Comparison of ENCODE assay signal across 21 cellular contexts in the genomic region with DNA sequence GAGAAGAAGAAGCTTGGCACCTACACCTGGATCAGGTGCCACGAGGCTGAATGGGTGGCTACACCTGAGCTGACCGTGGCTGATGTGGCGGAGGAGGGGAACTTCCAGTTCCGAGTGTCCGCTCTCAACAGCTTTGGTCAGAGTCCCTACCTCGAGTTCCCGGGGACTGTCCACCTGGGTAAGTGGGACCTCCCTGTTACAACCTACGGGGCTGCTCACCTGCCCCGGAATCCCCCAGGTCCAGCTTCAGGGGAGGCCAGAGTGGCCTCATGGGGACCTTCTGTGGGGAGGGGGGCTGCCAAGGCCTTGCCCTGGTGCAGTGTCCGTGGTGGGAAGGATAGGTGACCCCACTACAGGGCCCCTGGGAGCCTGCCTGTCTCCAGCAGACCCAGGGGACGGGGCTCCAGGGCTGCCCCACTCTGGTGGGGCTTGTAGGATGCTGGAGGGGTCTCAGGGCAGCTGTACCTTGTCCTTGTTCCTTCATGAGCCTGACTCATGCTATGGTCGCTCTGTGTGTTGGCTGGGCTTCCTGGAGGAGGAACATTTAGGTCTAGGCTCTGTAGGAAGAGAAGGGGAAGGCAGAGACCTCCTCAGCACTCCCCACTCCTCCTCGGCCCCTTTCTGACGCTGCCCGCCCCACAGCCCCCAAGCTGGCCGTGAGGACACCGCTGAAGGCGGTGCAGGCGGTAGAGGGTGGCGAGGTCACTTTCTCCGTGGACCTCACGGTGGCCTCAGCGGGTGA. TPM values are rescaled to one million over a fixed set of nuclear protein-coding genes. Genes with fewer than 3 reads are reported as not detected.
A peak's percentile ranks its signal among the peaks of the same experiment; 100 is the strongest.
DNase-seq lines count a peak whose midpoint lies in the region; ATAC-seq, FAIRE-seq and TF ChIP-seq lines count a peak whose summit lies in the region.
"Had no signal": no experiment of that assay in that cellular context is flagged by ENCODE, and none has a peak within 500 bp of the region (broad histone marks: within the 10 kb centered on the region; RNA-seq: fewer than 3 reads in every experiment).

No MANE protein-coding gene starts in this region.

- peaks cover 6% of the 10 kb centered on the region for H3K4me1 Mint-ChIP-seq in activated CD8-positive, alpha-beta T cell treated with anti-CD3 and anti-CD28 coated beads, Interleukin-2, amount 10 ng/mL, durations not matched to agents 7 days and 5 days (ENCODE audit: low read depth)
- peaks cover 4 to 14% (median 8%) of the 10 kb centered on the region in 7 donors for H3K4me1 Mint-ChIP-seq in naive thymus-derived CD4-positive, alpha-beta T cell

- H3K36me3 ChIP-seq in right atrium auricular region (peaks cover 54% of the 10 kb centered on the region), small intestine (ENCODE audit: control insufficient read depth in 2 of 2, insufficient read depth in 2 of 2, low read length in 2 of 2) (no peaks in the 10 kb centered on the region)
- H3K36me3 ChIP-seq in naive thymus-derived CD4-positive, alpha-beta T cell (ENCODE audit: control insufficient read depth in 2 of 3, insufficient read depth in 3 of 3, low read length in 3 of 3): peaks cover 0 to 51% (median 6%) of the 10 kb centered on the region in 3 experiments
- H3K36me3 ChIP-seq: adrenal gland, sigmoid colon had no signal

- WGBS in small intestine, 3 donors: 87 to 91% (median 89%) methylated on average over 21 to 23 of the region's 23 CpGs

- H3K27ac Mint-ChIP-seq in activated CD8-positive, alpha-beta T cell treated with anti-CD3 and anti-CD28 coated beads, Interleukin-2, amount 10 ng/mL, durations not matched to agents 7 days and 5 days: no peak overlapping the region
- peak overlapping the region in 1 of 9 donors; percentile 32 for H3K27ac Mint-ChIP-seq in naive thymus-derived CD4-positive, alpha-beta T cell
- H3K27ac Mint-ChIP-seq: activated T-cell treated with anti-CD3 and anti-CD28 coated beads, Interleukin-2, amount 50 U/mL, for 72 hours had no signal

- no peaks in the 10 kb centered on the region for H3K9me3 Mint-ChIP-seq in activated CD8-positive, alpha-beta T cell treated with anti-CD3 and anti-CD28 coated beads, Interleukin-2, amount 10 ng/mL, durations not matched to agents 7 days and 5 days (ENCODE audit: insufficient read depth)
- H3K9me3 Mint-ChIP-seq in naive thymus-derived CD4-positive, alpha-beta T cell: no peaks in the 10 kb centered on the region
- H3K9me3 Mint-ChIP-seq: activated T-cell treated with anti-CD3 and anti-CD28 coated beads, Interleukin-2, amount 50 U/mL, for 72 hours had no signal

- no peaks in the 10 kb centered on the region for H3K27me3 ChIP-seq in right atrium auricular region
- no peaks in the 10 kb centered on the region for H3K27me3 ChIP-seq in naive thymus-derived CD4-positive, alpha-beta T cell (ENCODE audit: control insufficient read depth in 2 of 2, insufficient read depth in 2 of 2, low read length in 2 of 2)
- no peaks in the 10 kb centered on the region for H3K27me3 ChIP-seq in small intestine (ENCODE audit: control insufficient read depth in 2 of 2, insufficient read depth in 2 of 2, low read length in 2 of 2)
- H3K27me3 ChIP-seq: cardiac muscle cell had no signal

- FAIRE-seq in small intestine (lab: Jason Lieb, UNC): no peak
- FAIRE-seq: H54, keratinocyte had no signal

- no peaks in the 10 kb centered on the region for H3K27me3 Mint-ChIP-seq in activated CD8-positive, alpha-beta T cell treated with anti-CD3 and anti-CD28 coated beads, Interleukin-2, amount 10 ng/mL, durations not matched to agents 7 days and 5 days (ENCODE audit: low read depth)
- H3K27me3 Mint-ChIP-seq in naive thymus-derived CD4-positive, alpha-beta T cell: no peaks in the 10 kb centered on the region

- H3K9me3 ChIP-seq in right atrium auricular region (no peaks in the 10 kb centered on the region), small intestine (ENCODE audit: control insufficient read depth, low read depth) (no peaks in the 10 kb centered on the region)
- H3K9me3 ChIP-seq in naive thymus-derived CD4-positive, alpha-beta T cell (ENCODE audit: control insufficient read depth in 2 of 3, low read length in 3 of 3): no peaks in the 10 kb centered on the region
- H3K9me3 ChIP-seq: adrenal gland, sigmoid colon had no signal

- H3K4me3 ChIP-seq in right atrium auricular region: no peak overlapping the region
- no peak overlapping the region for H3K4me3 ChIP-seq in naive thymus-derived CD4-positive, alpha-beta T cell (ENCODE audit: low read length)
- H3K4me3 ChIP-seq in small intestine (ENCODE audit: low read depth in 1 of 2, low read length in 2 of 2): no peak overlapping the region
- H3K4me3 ChIP-seq: adrenal gland, cardiac muscle cell, sigmoid colon had no signal

- POLR2A ChIA-PET in activated CD8-positive, alpha-beta T cell treated with anti-CD3 and anti-CD28 coated beads, Interleukin-2, amount 10 ng/mL, durations not matched to agents 7 days and 5 days (lab: Charles Lee): interaction anchor here (0.6 kb wide), 1 partner anchor 298 kb away, joined by 3 read pairs; no protein-coding TSS in a partner anchor
- POLR2A ChIA-PET in naive thymus-derived CD4-positive, alpha-beta T cell (lab: Charles Lee): interaction anchor here (1.2 kb wide), 1 partner anchor 50 kb away, joined by 3 read pairs; a partner anchor contains a TSS

- no peak for ATAC-seq in left cardiac atrium
- ATAC-seq in activated CD8-positive, alpha-beta T cell treated with anti-CD3 and anti-CD28 coated beads, Interleukin-2, amount 10 ng/mL, durations not matched to agents 7 days and 5 days: no peak
- ATAC-seq in naive thymus-derived CD4-positive, alpha-beta T cell: no peak
- ATAC-seq in HG03095 (IDR thresholded peaks at IDR 0.05; ENCODE audit: unreplicated experiment): no peak
- ATAC-seq in GM18519 (IDR thresholded peaks at IDR 0.05; ENCODE audit: low FRiP score, unreplicated experiment): no peak
- ATAC-seq: activated T-cell treated with anti-CD3 and anti-CD28 coated beads, Interleukin-2, amount 50 U/mL, for 72 hours had no signal

- DNase-seq in right atrium auricular region (ENCODE audit: low spot score) (peak; percentile 50), left cardiac atrium (no peak), small intestine (no peak)
- peak; percentile 19 for DNase-seq in activated CD8-positive, alpha-beta T cell treated with anti-CD3 and anti-CD28 coated beads, Interleukin-2, amount 10 ng/mL, durations not matched to agents 7 days and 5 days
- DNase-seq in naive thymus-derived CD4-positive, alpha-beta T cell: no peak
- DNase-seq: activated CD4-positive, alpha-beta T cell treated with anti-CD3 and anti-CD28 coated beads, Interleukin-2, amount 50 U/mL, for 48 hours; activated T-cell treated with anti-CD3 and anti-CD28 coated beads, Interleukin-2, amount 50 U/mL, for 72 hours; effector memory CD4-positive, alpha-beta T cell; hypothalamus; mesenchymal stem cell; NCI-H1694 treated with DMSO at 0.1 percent for 48 hours; NCI-H226; nucleus accumbens; sigmoid colon; stimulated activated CD4-positive, alpha-beta T cell treated with anti-CD3 and anti-CD28 coated beads, Interleukin-1b, Interleukin-23, amount 100 ng/mL, for 48 hours had no signal

- H3K4me1 ChIP-seq in right atrium auricular region (peaks cover 0 to 61% of the 10 kb centered on the region in 2 donors), small intestine (ENCODE audit: control insufficient read depth in 2 of 2, insufficient read depth in 1 of 2, low read depth in 1 of 2, low read length in 1 of 2) (no peaks in the 10 kb centered on the region)
- H3K4me1 ChIP-seq in naive thymus-derived CD4-positive, alpha-beta T cell (ENCODE audit: control insufficient read depth in 2 of 2, insufficient read depth in 2 of 2, low read length in 2 of 2): no peaks in the 10 kb centered on the region

- H3K27ac ChIP-seq in right atrium auricular region: peak overlapping the region; percentile 50 to 85
- no peak overlapping the region for H3K27ac ChIP-seq in naive thymus-derived CD4-positive, alpha-beta T cell (ENCODE audit: low read depth, low read length)
- no peak overlapping the region for H3K27ac ChIP-seq in small intestine (ENCODE audit: low read depth in 1 of 2, low read length in 1 of 2)
- H3K27ac ChIP-seq: adrenal gland, cardiac muscle cell, sigmoid colon had no signal

- H3K36me3 Mint-ChIP-seq in activated CD8-positive, alpha-beta T cell treated with anti-CD3 and anti-CD28 coated beads, Interleukin-2, amount 10 ng/mL, durations not matched to agents 7 days and 5 days (ENCODE audit: low read depth): no peaks in the 10 kb centered on the region
- H3K36me3 Mint-ChIP-seq in naive thymus-derived CD4-positive, alpha-beta T cell: peaks cover 0 to 19% (median 0%) of the 10 kb centered on the region in 5 donors

- intact Hi-C loops in left cardiac atrium (cut with DNase I): no loop called here
- intact Hi-C loops in naive thymus-derived CD4-positive, alpha-beta T cell (cut with micrococcal nuclease): no loop called here

- CTCF ChIA-PET in activated CD8-positive, alpha-beta T cell treated with anti-CD3 and anti-CD28 coated beads, Interleukin-2, amount 10 ng/mL, durations not matched to agents 7 days and 5 days (lab: Charles Lee): no interaction called here
- CTCF ChIA-PET in naive thymus-derived CD4-positive, alpha-beta T cell (lab: Charles Lee): interaction anchor here (0.6 kb wide), 2 partner anchors 12 to 216 kb away, joined by 3 to 4 read pairs; no protein-coding TSS in a partner anchor

- no peak overlapping the region for H3K4me3 Mint-ChIP-seq in activated CD8-positive, alpha-beta T cell treated with anti-CD3 and anti-CD28 coated beads, Interleukin-2, amount 10 ng/mL, durations not matched to agents 7 days and 5 days
- peak overlapping the region in 8 of 10 donors; percentile 10 to 88 (median 69) for H3K4me3 Mint-ChIP-seq in naive thymus-derived CD4-positive, alpha-beta T cell

- no peak for TF ChIP-seq CTCF in right atrium auricular region (IDR thresholded peaks at IDR 0.05)

RNA-seq across cellular contexts. Expression of a gene that starts 7.2 kb away (rescaled TPM):
- total RNA-seq in right atrium auricular region (100 to 1,000 TPM; 159 to 317 TPM), left cardiac atrium (100 to 1,000 TPM; 194 to 201 TPM)
- 10 to 100 TPM; 12.3 to 14.4 TPM for total RNA-seq in activated CD8-positive, alpha-beta T cell treated with anti-CD3 and anti-CD28 coated beads, Interleukin-2, amount 10 ng/mL, durations not matched to agents 7 days and 5 days
- 100 to 1,000 TPM in 3 of 5 experiments, 10 to 100 TPM in 2; 27.4 to 132 (median 110) TPM for total RNA-seq in naive thymus-derived CD4-positive, alpha-beta T cell
- polyA plus RNA-seq in naive thymus-derived CD4-positive, alpha-beta T cell: 1 to 10 TPM; 1.3 to 3.8 TPM
- 1 to 10 TPM; 3.6 to 5.9 (median 5.4) TPM for polyA plus RNA-seq in small intestine

RNA-seq across cellular contexts. Expression of a gene that starts 49.5 kb away (rescaled TPM):
- total RNA-seq in right atrium auricular region: 1 to 10 TPM; 6.7 to 7.1 TPM
- total RNA-seq in left cardiac atrium: 10 to 100 TPM; 10.4 to 10.5 TPM
- total RNA-seq in activated CD8-positive, alpha-beta T cell treated with anti-CD3 and anti-CD28 coated beads, Interleukin-2, amount 10 ng/mL, durations not matched to agents 7 days and 5 days: 1 to 10 TPM; 7.5 to 8.9 TPM
- 10 to 100 TPM in 4 of 5 experiments, 1 to 10 TPM in 1; 9.3 to 17.1 (median 10.9) TPM for total RNA-seq in naive thymus-derived CD4-positive, alpha-beta T cell
- 1 to 10 TPM; 5.4 to 5.6 TPM for polyA plus RNA-seq in naive thymus-derived CD4-positive, alpha-beta T cell
- 1 to 10 TPM; 2.0 to 7.1 (median 4.9) TPM for polyA plus RNA-seq in small intestine

Comparison
In these comparisons a context has a peak if more than half of its experiments do, and no peak if none do; other contexts are left out.
1. DNase-seq: peak in right atrium auricular region (single experiment) and activated CD8-positive, alpha-beta T cell treated with anti-CD3 and anti-CD28 coated beads, Interleukin-2, amount 10 ng/mL, durations not matched to agents 7 days and 5 days (single experiment); none in left cardiac atrium (single experiment), naive thymus-derived CD4-positive, alpha-beta T cell (0 of 9) and small intestine (single experiment).
2. H3K27ac ChIP-seq: peak in right atrium auricular region (2 of 2); none in naive thymus-derived CD4-positive, alpha-beta T cell (single experiment) and small intestine (0 of 2).